ENCODE assay signal across 1 cellular context in genomic region chr10:119602241-119603095, GRCh38.
TF ChIP-seq lines count a peak whose summit lies in the region.

No MANE protein-coding gene starts in this region.

TF ChIP-seq in K562, 482 proteins besides CTCF, POLR2A, EP300 and RAD21 (continued from another document):
- TF ChIP-seq, protein P1, sequence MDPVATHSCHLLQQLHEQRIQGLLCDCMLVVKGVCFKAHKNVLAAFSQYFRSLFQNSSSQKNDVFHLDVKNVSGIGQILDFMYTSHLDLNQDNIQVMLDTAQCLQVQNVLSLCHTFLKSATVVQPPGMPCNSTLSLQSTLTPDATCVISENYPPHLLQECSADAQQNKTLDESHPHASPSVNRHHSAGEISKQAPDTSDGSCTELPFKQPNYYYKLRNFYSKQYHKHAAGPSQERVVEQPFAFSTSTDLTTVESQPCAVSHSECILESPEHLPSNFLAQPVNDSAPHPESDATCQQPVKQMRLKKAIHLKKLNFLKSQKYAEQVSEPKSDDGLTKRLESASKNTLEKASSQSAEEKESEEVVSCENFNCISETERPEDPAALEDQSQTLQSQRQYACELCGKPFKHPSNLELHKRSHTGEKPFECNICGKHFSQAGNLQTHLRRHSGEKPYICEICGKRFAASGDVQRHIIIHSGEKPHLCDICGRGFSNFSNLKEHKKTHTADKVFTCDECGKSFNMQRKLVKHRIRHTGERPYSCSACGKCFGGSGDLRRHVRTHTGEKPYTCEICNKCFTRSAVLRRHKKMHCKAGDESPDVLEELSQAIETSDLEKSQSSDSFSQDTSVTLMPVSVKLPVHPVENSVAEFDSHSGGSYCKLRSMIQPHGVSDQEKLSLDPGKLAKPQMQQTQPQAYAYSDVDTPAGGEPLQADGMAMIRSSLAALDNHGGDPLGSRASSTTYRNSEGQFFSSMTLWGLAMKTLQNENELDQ (CRISPR knock-in tag; IDR thresholded peaks at IDR 0.05; ENCODE audit: borderline replicate concordance), result no peak
- TF ChIP-seq, protein P2, sequence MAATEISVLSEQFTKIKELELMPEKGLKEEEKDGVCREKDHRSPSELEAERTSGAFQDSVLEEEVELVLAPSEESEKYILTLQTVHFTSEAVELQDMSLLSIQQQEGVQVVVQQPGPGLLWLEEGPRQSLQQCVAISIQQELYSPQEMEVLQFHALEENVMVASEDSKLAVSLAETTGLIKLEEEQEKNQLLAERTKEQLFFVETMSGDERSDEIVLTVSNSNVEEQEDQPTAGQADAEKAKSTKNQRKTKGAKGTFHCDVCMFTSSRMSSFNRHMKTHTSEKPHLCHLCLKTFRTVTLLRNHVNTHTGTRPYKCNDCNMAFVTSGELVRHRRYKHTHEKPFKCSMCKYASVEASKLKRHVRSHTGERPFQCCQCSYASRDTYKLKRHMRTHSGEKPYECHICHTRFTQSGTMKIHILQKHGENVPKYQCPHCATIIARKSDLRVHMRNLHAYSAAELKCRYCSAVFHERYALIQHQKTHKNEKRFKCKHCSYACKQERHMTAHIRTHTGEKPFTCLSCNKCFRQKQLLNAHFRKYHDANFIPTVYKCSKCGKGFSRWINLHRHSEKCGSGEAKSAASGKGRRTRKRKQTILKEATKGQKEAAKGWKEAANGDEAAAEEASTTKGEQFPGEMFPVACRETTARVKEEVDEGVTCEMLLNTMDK (IDR thresholded peaks at IDR 0.05; ENCODE audit: borderline replicate concordance, insufficient read depth, low read depth, low read length, poor library complexity, severe bottlenecking), result peak; percentile 92
- TF ChIP-seq, protein P3, sequence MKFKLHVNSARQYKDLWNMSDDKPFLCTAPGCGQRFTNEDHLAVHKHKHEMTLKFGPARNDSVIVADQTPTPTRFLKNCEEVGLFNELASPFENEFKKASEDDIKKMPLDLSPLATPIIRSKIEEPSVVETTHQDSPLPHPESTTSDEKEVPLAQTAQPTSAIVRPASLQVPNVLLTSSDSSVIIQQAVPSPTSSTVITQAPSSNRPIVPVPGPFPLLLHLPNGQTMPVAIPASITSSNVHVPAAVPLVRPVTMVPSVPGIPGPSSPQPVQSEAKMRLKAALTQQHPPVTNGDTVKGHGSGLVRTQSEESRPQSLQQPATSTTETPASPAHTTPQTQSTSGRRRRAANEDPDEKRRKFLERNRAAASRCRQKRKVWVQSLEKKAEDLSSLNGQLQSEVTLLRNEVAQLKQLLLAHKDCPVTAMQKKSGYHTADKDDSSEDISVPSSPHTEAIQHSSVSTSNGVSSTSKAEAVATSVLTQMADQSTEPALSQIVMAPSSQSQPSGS (CRISPR knock-in tag; IDR thresholded peaks at IDR 0.05), result no peak
- TF ChIP-seq JUN (IDR thresholded peaks at IDR 0.05; ENCODE audit: borderline replicate concordance, low read depth, low read length), result no peak
- TF ChIP-seq JUN (CRISPR knock-in tag; IDR thresholded peaks at IDR 0.05; ENCODE audit: borderline replicate concordance), result no peak
